17 cellular contexts compared by ENCODE assay signal in genomic region chr4:38526412-38526811, GRCh38.
DNase-seq lines count a peak whose midpoint lies in the region; ATAC-seq and TF ChIP-seq lines count a peak whose summit lies in the region.
"Had no signal": no experiment of that assay in that cellular context is flagged by ENCODE, and none has a peak within 500 bp of the region (broad histone marks: within the 10 kb centered on the region; RNA-seq: fewer than 3 reads in every experiment).

No MANE protein-coding gene starts in this region.

- peak overlapping the region; percentile 30 for H3K4me3 Mint-ChIP-seq in natural killer cell treated with Interleukin-12 subunit alpha and Interleukin-12 subunit beta and Interleukin-15 and Interleukin-18, amount 100 ng/mL, for 72 hours
- no peak overlapping the region for H3K4me3 Mint-ChIP-seq in natural killer cell
- no peak overlapping the region for H3K4me3 Mint-ChIP-seq in dendritic cell treated with granulocyte-macrophage colony-stimulating factor and Interleukin-4, amounts not matched to agents 40 ng/mL and 50 ng/mL, for 4 days
- H3K4me3 Mint-ChIP-seq in activated T-helper 1 cell treated with anti-CD3 and anti-CD28 coated beads, Interleukin-12 subunit alpha, Interleukin-12 subunit beta, Interleukin-2, Interleukin-4 antibody, amounts not matched to agents 30 ng/mL and 10 ng/mL and 1 ng/mL, durations not matched to agents 14 hours and 24 hours and 36 hours, result no peak overlapping the region

- no peak for DNase-seq in natural killer cell treated with Interleukin-12 subunit alpha and Interleukin-12 subunit beta and Interleukin-15 and Interleukin-18, amount 100 ng/mL, for 72 hours (ENCODE audit: low spot score)
- DNase-seq in natural killer cell (no peak), NCI-H2107 (lab: John Stamatoyannopoulos, UW) (peak; percentile 8)
- no peak for DNase-seq in stimulated activated CD4-positive, alpha-beta T cell treated with anti-CD3 and anti-CD28 coated beads, Interleukin-1b, Interleukin-23, amount 100 ng/mL, for 48 hours
- DNase-seq in activated T-helper 1 cell treated with anti-CD3 and anti-CD28 coated beads, Interleukin-12 subunit alpha, Interleukin-12 subunit beta, Interleukin-2, Interleukin-4 antibody, amounts not matched to agents 30 ng/mL and 10 ng/mL and 1 ng/mL, durations not matched to agents 14 hours and 24 hours and 36 hours (ENCODE audit: low spot score), result no peak
- DNase-seq: C1 segment of cervical spinal cord, Calu3, DMS79, GOT3, KG1, NCI-H1436, NCI-H446, NCI-H748 treated with DMSO at 0.1 percent for 48 hours, PC-3 had no signal

- peaks cover 48 to 53% of the 10 kb centered on the region in 2 donors for H3K4me1 Mint-ChIP-seq in natural killer cell treated with Interleukin-12 subunit alpha and Interleukin-12 subunit beta and Interleukin-15 and Interleukin-18, amount 100 ng/mL, for 72 hours (ENCODE audit: low read depth in 2 of 2)
- H3K4me1 Mint-ChIP-seq in natural killer cell, result peaks cover 29 to 34% of the 10 kb centered on the region in 2 donors
- H3K4me1 Mint-ChIP-seq in dendritic cell treated with granulocyte-macrophage colony-stimulating factor and Interleukin-4, amounts not matched to agents 40 ng/mL and 50 ng/mL, for 4 days (ENCODE audit: low read depth), result peaks cover 74% of the 10 kb centered on the region
- H3K4me1 Mint-ChIP-seq in activated T-helper 1 cell treated with anti-CD3 and anti-CD28 coated beads, Interleukin-12 subunit alpha, Interleukin-12 subunit beta, Interleukin-2, Interleukin-4 antibody, amounts not matched to agents 30 ng/mL and 10 ng/mL and 1 ng/mL, durations not matched to agents 14 hours and 24 hours and 36 hours (ENCODE audit: low read depth), result peaks cover 48% of the 10 kb centered on the region

- intact Hi-C loops in natural killer cell (cut with micrococcal nuclease), result loop anchor here (10.0 kb wide), 1 partner anchor 148 kb away; no protein-coding TSS in a partner anchor
- intact Hi-C loops in dendritic cell treated with granulocyte-macrophage colony-stimulating factor and Interleukin-4, amounts not matched to agents 40 ng/mL and 50 ng/mL, for 4 days (cut with micrococcal nuclease), result no loop called here
- intact Hi-C loops in activated T-helper 1 cell treated with anti-CD3 and anti-CD28 coated beads, Interleukin-12 subunit alpha, Interleukin-12 subunit beta, Interleukin-2, Interleukin-4 antibody, amounts not matched to agents 30 ng/mL and 10 ng/mL and 1 ng/mL, durations not matched to agents 14 hours and 24 hours and 36 hours (cut with micrococcal nuclease), result no loop called here

- no peak for TF ChIP-seq CTCF in natural killer cell (IDR thresholded peaks at IDR 0.05)

- H3K27ac Mint-ChIP-seq in natural killer cell treated with Interleukin-12 subunit alpha and Interleukin-12 subunit beta and Interleukin-15 and Interleukin-18, amount 100 ng/mL, for 72 hours, result peak overlapping the region; percentile 96 to 98
- no peak overlapping the region for H3K27ac Mint-ChIP-seq in natural killer cell
- peak overlapping the region; percentile 35 for H3K27ac Mint-ChIP-seq in dendritic cell treated with granulocyte-macrophage colony-stimulating factor and Interleukin-4, amounts not matched to agents 40 ng/mL and 50 ng/mL, for 4 days
- H3K27ac Mint-ChIP-seq in activated T-helper 1 cell treated with anti-CD3 and anti-CD28 coated beads, Interleukin-12 subunit alpha, Interleukin-12 subunit beta, Interleukin-2, Interleukin-4 antibody, amounts not matched to agents 30 ng/mL and 10 ng/mL and 1 ng/mL, durations not matched to agents 14 hours and 24 hours and 36 hours, result no peak overlapping the region

- no peak for ATAC-seq in natural killer cell treated with Interleukin-12 subunit alpha and Interleukin-12 subunit beta and Interleukin-15 and Interleukin-18, amount 100 ng/mL, for 72 hours
- ATAC-seq in natural killer cell (no peak), GM21737 (IDR thresholded peaks at IDR 0.05; ENCODE audit: unreplicated experiment) (no peak), HG03045 (IDR thresholded peaks at IDR 0.05; ENCODE audit: unreplicated experiment) (no peak)
- ATAC-seq: PC-3 had no signal

- no peaks in the 10 kb centered on the region for H3K36me3 Mint-ChIP-seq in natural killer cell treated with Interleukin-12 subunit alpha and Interleukin-12 subunit beta and Interleukin-15 and Interleukin-18, amount 100 ng/mL, for 72 hours
- no peaks in the 10 kb centered on the region for H3K36me3 Mint-ChIP-seq in natural killer cell
- no peaks in the 10 kb centered on the region for H3K36me3 Mint-ChIP-seq in dendritic cell treated with granulocyte-macrophage colony-stimulating factor and Interleukin-4, amounts not matched to agents 40 ng/mL and 50 ng/mL, for 4 days (ENCODE audit: low read depth)
- H3K36me3 Mint-ChIP-seq in activated T-helper 1 cell treated with anti-CD3 and anti-CD28 coated beads, Interleukin-12 subunit alpha, Interleukin-12 subunit beta, Interleukin-2, Interleukin-4 antibody, amounts not matched to agents 30 ng/mL and 10 ng/mL and 1 ng/mL, durations not matched to agents 14 hours and 24 hours and 36 hours (ENCODE audit: low read depth), result peaks cover 11% of the 10 kb centered on the region

- no peaks in the 10 kb centered on the region for H3K27me3 Mint-ChIP-seq in natural killer cell treated with Interleukin-12 subunit alpha and Interleukin-12 subunit beta and Interleukin-15 and Interleukin-18, amount 100 ng/mL, for 72 hours
- H3K27me3 Mint-ChIP-seq in natural killer cell (ENCODE audit: low read depth in 2 of 2), result no peaks in the 10 kb centered on the region
- H3K27me3 Mint-ChIP-seq in dendritic cell treated with granulocyte-macrophage colony-stimulating factor and Interleukin-4, amounts not matched to agents 40 ng/mL and 50 ng/mL, for 4 days, result no peaks in the 10 kb centered on the region
- peaks cover 25% of the 10 kb centered on the region for H3K27me3 Mint-ChIP-seq in activated T-helper 1 cell treated with anti-CD3 and anti-CD28 coated beads, Interleukin-12 subunit alpha, Interleukin-12 subunit beta, Interleukin-2, Interleukin-4 antibody, amounts not matched to agents 30 ng/mL and 10 ng/mL and 1 ng/mL, durations not matched to agents 14 hours and 24 hours and 36 hours (ENCODE audit: insufficient read depth)

- H3K9me3 Mint-ChIP-seq in natural killer cell treated with Interleukin-12 subunit alpha and Interleukin-12 subunit beta and Interleukin-15 and Interleukin-18, amount 100 ng/mL, for 72 hours, result peaks cover 3% of the 10 kb centered on the region
- peaks cover 0 to 2% of the 10 kb centered on the region in 2 donors for H3K9me3 Mint-ChIP-seq in natural killer cell
- no peaks in the 10 kb centered on the region for H3K9me3 Mint-ChIP-seq in dendritic cell treated with granulocyte-macrophage colony-stimulating factor and Interleukin-4, amounts not matched to agents 40 ng/mL and 50 ng/mL, for 4 days
- peaks cover 11% of the 10 kb centered on the region for H3K9me3 Mint-ChIP-seq in activated T-helper 1 cell treated with anti-CD3 and anti-CD28 coated beads, Interleukin-12 subunit alpha, Interleukin-12 subunit beta, Interleukin-2, Interleukin-4 antibody, amounts not matched to agents 30 ng/mL and 10 ng/mL and 1 ng/mL, durations not matched to agents 14 hours and 24 hours and 36 hours

Comparison
In these comparisons a context has a peak if more than half of its experiments do, and no peak if none do; other contexts are left out.
1. H3K27ac Mint-ChIP-seq: peak in natural killer cell treated with Interleukin-12 subunit alpha and Interleukin-12 subunit beta and Interleukin-15 and Interleukin-18, amount 100 ng/mL, for 72 hours (2 of 2) and dendritic cell treated with granulocyte-macrophage colony-stimulating factor and Interleukin-4, amounts not matched to agents 40 ng/mL and 50 ng/mL, for 4 days (single experiment); none in natural killer cell (0 of 2) and activated T-helper 1 cell treated with anti-CD3 and anti-CD28 coated beads, Interleukin-12 subunit alpha, Interleukin-12 subunit beta, Interleukin-2, Interleukin-4 antibody, amounts not matched to agents 30 ng/mL and 10 ng/mL and 1 ng/mL, durations not matched to agents 14 hours and 24 hours and 36 hours (single experiment).